Comparison of ENCODE assay signal across 8 cellular contexts in genomic region chr16:70438983-70439862, GRCh38. TPM values are rescaled to one million over a fixed set of nuclear protein-coding genes. Genes with fewer than 3 reads are reported as not detected.
DNase-seq lines count a peak whose midpoint lies in the region; ATAC-seq and TF ChIP-seq lines count a peak whose summit lies in the region.

A gene with protein sequence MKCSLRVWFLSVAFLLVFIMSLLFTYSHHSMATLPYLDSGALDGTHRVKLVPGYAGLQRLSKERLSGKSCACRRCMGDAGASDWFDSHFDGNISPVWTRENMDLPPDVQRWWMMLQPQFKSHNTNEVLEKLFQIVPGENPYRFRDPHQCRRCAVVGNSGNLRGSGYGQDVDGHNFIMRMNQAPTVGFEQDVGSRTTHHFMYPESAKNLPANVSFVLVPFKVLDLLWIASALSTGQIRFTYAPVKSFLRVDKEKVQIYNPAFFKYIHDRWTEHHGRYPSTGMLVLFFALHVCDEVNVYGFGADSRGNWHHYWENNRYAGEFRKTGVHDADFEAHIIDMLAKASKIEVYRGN (minus strand): TSS chr16:70439100. CDS start chr16:70398530, 40,570 bp downstream.

- ATAC-seq in DND-41 (ENCODE audit: insufficient read depth, low read depth) (peak; percentile 93), GM21786 (IDR thresholded peaks at IDR 0.05; ENCODE audit: unreplicated experiment) (peak; percentile 82)
- peak; percentile 97 for ATAC-seq in stimulated activated naive CD8-positive, alpha-beta T cell treated with anti-CD3 and anti-CD28 coated beads, Interleukin-15, amount 100 ng/mL, for 72 hours

- no peaks in the 10 kb centered on the region for H3K9me3 Mint-ChIP-seq in stimulated activated naive CD8-positive, alpha-beta T cell treated with anti-CD3 and anti-CD28 coated beads, Interleukin-15, amount 100 ng/mL, for 72 hours

- H3K27ac Mint-ChIP-seq in stimulated activated naive CD8-positive, alpha-beta T cell treated with anti-CD3 and anti-CD28 coated beads, Interleukin-15, amount 100 ng/mL, for 72 hours: peak within 1 kb of the TSS; percentile 94 to 95

- peaks cover 30% of the 10 kb centered on the region for H3K4me1 ChIP-seq in DND-41 (ENCODE audit: insufficient read depth, low read length)

- TF ChIP-seq CTCF in DND-41 (IDR thresholded peaks at IDR 0.05; ENCODE audit: borderline replicate concordance, extremely low read depth, low read length, poor library complexity, severe bottlenecking) (no peak), fibroblast of the aortic adventitia (IDR thresholded peaks at IDR 0.05; ENCODE audit: insufficient read depth, low read length) (peak; percentile 18), neural cell (IDR thresholded peaks at IDR 0.05; ENCODE audit: poor library complexity, severe bottlenecking) (peak; percentile 45)

- no peaks in the 10 kb centered on the region for H3K27me3 Mint-ChIP-seq in stimulated activated naive CD8-positive, alpha-beta T cell treated with anti-CD3 and anti-CD28 coated beads, Interleukin-15, amount 100 ng/mL, for 72 hours

- H3K4me2 ChIP-seq in DND-41 (ENCODE audit: insufficient read depth, low read length) (peak within 1 kb of the TSS; percentile 90), neural cell (ENCODE audit: low read length) (peak within 1 kb of the TSS; percentile 99)

- H3K9me2 ChIP-seq in neural cell (ENCODE audit: insufficient read depth, low read length): no peaks in the 10 kb centered on the region

- H3K4me3 ChIP-seq in DND-41 (ENCODE audit: low read depth in 1 of 2, low read length in 2 of 2) (peak within 1 kb of the TSS; percentile 46 to 67; a peak in 3 of 4 replicates), fibroblast of the aortic adventitia (ENCODE audit: low read depth, low read length) (peak within 1 kb of the TSS; percentile 91), neural cell (ENCODE audit: low read length) (peak within 1 kb of the TSS; percentile 80)

- H3K36me3 ChIP-seq in DND-41 (ENCODE audit: insufficient read depth, low read length) (peaks cover 9% of the 10 kb centered on the region), neural cell (ENCODE audit: insufficient read depth, low read length) (no peaks in the 10 kb centered on the region)

- H3K4me3 Mint-ChIP-seq in stimulated activated naive CD8-positive, alpha-beta T cell treated with anti-CD3 and anti-CD28 coated beads, Interleukin-15, amount 100 ng/mL, for 72 hours: peak within 1 kb of the TSS; percentile 96 to 98

- no peaks in the 10 kb centered on the region for H3K9me3 ChIP-seq in DND-41 (ENCODE audit: insufficient read depth, low read length, severe bottlenecking)
- no peaks in the 10 kb centered on the region for H3K9me3 ChIP-seq in neural cell (ENCODE audit: low read length)

- no peak for TF ChIP-seq RAD21 in neural cell (conservative IDR thresholded peaks at IDR 0.05)

- peaks cover 39% of the 10 kb centered on the region for H3K4me1 Mint-ChIP-seq in stimulated activated naive CD8-positive, alpha-beta T cell treated with anti-CD3 and anti-CD28 coated beads, Interleukin-15, amount 100 ng/mL, for 72 hours

- H3K27ac ChIP-seq in DND-41 (ENCODE audit: low read length) (peak within 1 kb of the TSS; percentile 79), neural cell (ENCODE audit: low read length) (peak within 1 kb of the TSS; percentile 69)

- H3K9ac ChIP-seq in DND-41 (ENCODE audit: low read depth, low read length) (peak within 1 kb of the TSS; percentile 76), neural cell (ENCODE audit: low read length) (peak within 1 kb of the TSS; percentile 76)

- TF ChIP-seq EP300 in neural cell (conservative IDR thresholded peaks at IDR 0.05; ENCODE audit: poor library complexity, severe bottlenecking): peak; percentile 64

- DNase-seq in DND-41: peak; percentile 98
- peak; percentile 92 to 93 for DNase-seq in Kasumi-1 (lab: John Stamatoyannopoulos, UW)
- peak; percentile 97 to 98 for DNase-seq in SHP77 (lab: John Stamatoyannopoulos, UW)
- DNase-seq in activated effector memory CD4-positive, alpha-beta T cell treated with Interleukin-2 at 50 U/mL for 16 hours: peak; percentile 93
- peak; percentile 86 for DNase-seq in fibroblast of the aortic adventitia (ENCODE audit: low read depth)
- peak; percentile 91 to 94 for DNase-seq in stimulated activated naive CD8-positive, alpha-beta T cell treated with anti-CD3 and anti-CD28 coated beads, Interleukin-15, amount 100 ng/mL, for 72 hours

- H2AFZ ChIP-seq in DND-41 (ENCODE audit: low read depth, low read length): peak within 1 kb of the TSS; percentile 94
- peak within 1 kb of the TSS; percentile 78 for H2AFZ ChIP-seq in neural cell (ENCODE audit: low read depth, low read length)

- H4K20me1 ChIP-seq in DND-41 (ENCODE audit: insufficient read depth, low read length) (peaks cover 16% of the 10 kb centered on the region; the same call in 1 of the 2 replicates), neural cell (ENCODE audit: insufficient read depth) (no peaks in the 10 kb centered on the region)

- no peaks in the 10 kb centered on the region for H3F3A ChIP-seq in neural cell (ENCODE audit: insufficient read depth, low read length, poor library complexity, severe bottlenecking)

- no peaks in the 10 kb centered on the region for H3K27me3 ChIP-seq in DND-41 (ENCODE audit: insufficient read depth, low read length, poor library complexity)
- no peaks in the 10 kb centered on the region for H3K27me3 ChIP-seq in neural cell (ENCODE audit: insufficient read depth, low read depth, low read length)

- H3K79me2 ChIP-seq in DND-41 (ENCODE audit: insufficient read depth, low read length) (peaks cover 37% of the 10 kb centered on the region), neural cell (replicated peaks; ENCODE audit: insufficient read depth, low read length) (peaks cover 18% of the 10 kb centered on the region)

TF ChIP-seq in neural cell, 6 proteins besides CTCF, POLR2A, EP300 and RAD21:
- peak; percentile 49 for TF ChIP-seq MXI1 (conservative IDR thresholded peaks at IDR 0.05; ENCODE audit: poor library complexity, severe bottlenecking)
- TF ChIP-seq REST (IDR thresholded peaks at IDR 0.05; ENCODE audit: borderline replicate concordance): peak; percentile 91
- peak; percentile 97 for TF ChIP-seq TAF1 (IDR thresholded peaks at IDR 0.05; ENCODE audit: low read depth)
- no peak for TF ChIP-seq EZH2 (IDR thresholded peaks at IDR 0.05; ENCODE audit: borderline replicate concordance, insufficient read depth, low read length, poor library complexity, severe bottlenecking)
- peak; percentile 59 for TF ChIP-seq POLR2AphosphoS5 (IDR thresholded peaks at IDR 0.05)
- TF ChIP-seq SMC3 (conservative IDR thresholded peaks at IDR 0.05; ENCODE audit: poor library complexity): no peak
TF ChIP-seq in neural cell: peak in this region for 4.

RNA-seq across cellular contexts. Expression of the gene that starts here (rescaled TPM):
- total RNA-seq in fibroblast of the aortic adventitia (ENCODE audit: low replicate concordance): 16.7 and 18.9 TPM in 2 replicates
- 19.4 and 21.7 TPM in 2 replicates for polyA plus RNA-seq in neural cell
- polyA minus RNA-seq in neural cell: 38.8 and 48.7 TPM in 2 replicates

Comparison
In these comparisons a context has a peak if more than half of its experiments do, and no peak if none do; other contexts are left out.
1. Peak in every context shown above with its lines: DNase-seq, ATAC-seq, H3K4me3 ChIP-seq and H3K27ac ChIP-seq.